Comparison of ENCODE assay signal across 20 cellular contexts in genomic region chr10:14581553-14581952, GRCh38.
DNase-seq lines count a peak whose midpoint lies in the region; ATAC-seq and TF ChIP-seq lines count a peak whose summit lies in the region.
"Had no signal": no experiment of that assay in that cellular context is flagged by ENCODE, and none has a peak within 500 bp of the region (broad histone marks: within the 10 kb centered on the region; RNA-seq: fewer than 3 reads in every experiment).

No MANE protein-coding gene starts in this region.

- H3K36me3 ChIP-seq in GM23248 (ENCODE audit: low read depth), result no peaks in the 10 kb centered on the region
- H3K36me3 ChIP-seq: heart left ventricle, left ventricle myocardium inferior had no signal

- no peaks in the 10 kb centered on the region for H3K27me3 Mint-ChIP-seq in activated CD4-positive, alpha-beta T cell treated with anti-CD3 and anti-CD28 coated beads, Interleukin-2, amount 10 ng/mL, durations not matched to agents 24 days and 14 days
- no peaks in the 10 kb centered on the region for H3K27me3 Mint-ChIP-seq in T-cell
- peaks cover 6% of the 10 kb centered on the region for H3K27me3 Mint-ChIP-seq in endothelial cell (ENCODE audit: unreplicated experiment)
- no peaks in the 10 kb centered on the region for H3K27me3 Mint-ChIP-seq in stimulated activated naive B cell treated with anti-CD40 and anti-IgM and Interleukin-4, amounts not matched to agents 10 μg/mL and 1 μg/mL and 100 μg/mL, for 72 hours

- ATAC-seq in T-cell (replicated peaks in 1 of 4), result no peak
- ATAC-seq in stimulated activated naive B cell treated with anti-CD40 and anti-IgM and Interleukin-4, amounts not matched to agents 10 μg/mL and 1 μg/mL and 100 μg/mL, for 72 hours (replicated peaks), result no peak
- no peak for ATAC-seq in GM18907 (IDR thresholded peaks at IDR 0.05; ENCODE audit: unreplicated experiment)
- ATAC-seq: heart left ventricle, PC-3 had no signal

- no peak for TF ChIP-seq CTCF in endothelial cell (IDR thresholded peaks at IDR 0.05; ENCODE audit: unreplicated experiment)

- H3K79me2 ChIP-seq in GM23248 (ENCODE audit: insufficient read depth), result peaks cover 22% of the 10 kb centered on the region

- no peak overlapping the region for H2AFZ ChIP-seq in GM23248

- H3K4me3 Mint-ChIP-seq in activated CD4-positive, alpha-beta T cell treated with anti-CD3 and anti-CD28 coated beads, Interleukin-2, amount 10 ng/mL, durations not matched to agents 24 days and 14 days, result no peak overlapping the region
- peak overlapping the region in 1 of 3 donors; percentile 61 for H3K4me3 Mint-ChIP-seq in T-cell
- no peak overlapping the region for H3K4me3 Mint-ChIP-seq in endothelial cell (ENCODE audit: unreplicated experiment)
- no peak overlapping the region for H3K4me3 Mint-ChIP-seq in stimulated activated naive B cell treated with anti-CD40 and anti-IgM and Interleukin-4, amounts not matched to agents 10 μg/mL and 1 μg/mL and 100 μg/mL, for 72 hours

- H3K4me1 Mint-ChIP-seq in activated CD4-positive, alpha-beta T cell treated with anti-CD3 and anti-CD28 coated beads, Interleukin-2, amount 10 ng/mL, durations not matched to agents 24 days and 14 days, result peaks cover 57% of the 10 kb centered on the region
- peaks cover 94 to 97% (median 94%) of the 10 kb centered on the region in 3 donors for H3K4me1 Mint-ChIP-seq in T-cell
- peaks cover 77% of the 10 kb centered on the region for H3K4me1 Mint-ChIP-seq in endothelial cell (ENCODE audit: unreplicated experiment)
- H3K4me1 Mint-ChIP-seq in stimulated activated naive B cell treated with anti-CD40 and anti-IgM and Interleukin-4, amounts not matched to agents 10 μg/mL and 1 μg/mL and 100 μg/mL, for 72 hours, result peaks cover 53 to 86% of the 10 kb centered on the region in 2 donors

- DNase-seq in activated CD4-positive, alpha-beta T cell treated with anti-CD3 and anti-CD28 coated beads, Interleukin-2, amount 10 ng/mL, durations not matched to agents 24 days and 14 days, result no peak
- no peak for DNase-seq in activated CD4-positive, alpha-beta T cell treated with anti-CD3 and anti-CD28 coated beads, Interleukin-2, amount 50 U/mL, for 48 hours
- DNase-seq in T-cell (no peak), endothelial cell (ENCODE audit: low spot score) (no peak), EL (no peak), GM23248 (no peak)
- DNase-seq in stimulated activated naive B cell treated with anti-CD40 and anti-IgM and Interleukin-4, amounts not matched to agents 10 μg/mL and 1 μg/mL and 100 μg/mL, for 72 hours, result no peak
- DNase-seq: activated CD4-positive, alpha-beta T cell treated with anti-CD3 and anti-CD28 coated beads, Interleukin-2, amount 50 U/mL, for 1 hour; activated naive CD4-positive, alpha-beta T cell treated with anti-CD3 and anti-CD28 coated beads, Interleukin-2, amount 50 U/mL, for 16 hours; activated T-cell treated with anti-CD3 and anti-CD28 coated beads for 4 hours; GOT3; heart left ventricle; left ventricle myocardium inferior; NCI-H1694 treated with DMSO at 0.1 percent for 48 hours; NCI-H748 treated with DMSO at 0.1 percent for 48 hours; SHP77 treated with DMSO at 0.1 percent for 48 hours; stimulated activated CD4-positive, alpha-beta T cell treated with anti-CD3 and anti-CD28 coated beads, Interleukin-4, amount 100 ng/mL, for 1 hour had no signal

- CTCF ChIA-PET in T-cell (lab: Charles Lee), result interaction anchor here in 1 of 2 donors (0.5 kb wide), 1 partner anchor 11 kb away, joined by 4 read pairs; no protein-coding TSS in a partner anchor

- no peaks in the 10 kb centered on the region; the same call in 1 of the 2 replicates for H3K4me1 ChIP-seq in GM23248 (ENCODE audit: insufficient read depth)

- H3K4me3 ChIP-seq in GM23248, result no peak overlapping the region
- H3K4me3 ChIP-seq: heart left ventricle, left ventricle myocardium inferior, smooth muscle cell had no signal

- no peaks in the 10 kb centered on the region for H3F3A ChIP-seq in GM23248 (ENCODE audit: insufficient read depth)

- H3K36me3 Mint-ChIP-seq in activated CD4-positive, alpha-beta T cell treated with anti-CD3 and anti-CD28 coated beads, Interleukin-2, amount 10 ng/mL, durations not matched to agents 24 days and 14 days (ENCODE audit: low read depth), result peaks cover 41% of the 10 kb centered on the region
- H3K36me3 Mint-ChIP-seq in T-cell (peaks cover 30% of the 10 kb centered on the region), endothelial cell (ENCODE audit: low read depth, unreplicated experiment) (peaks cover 27% of the 10 kb centered on the region)
- H3K36me3 Mint-ChIP-seq in stimulated activated naive B cell treated with anti-CD40 and anti-IgM and Interleukin-4, amounts not matched to agents 10 μg/mL and 1 μg/mL and 100 μg/mL, for 72 hours, result peaks cover 29 to 40% of the 10 kb centered on the region in 2 donors

- no peaks in the 10 kb centered on the region for H3K27me3 ChIP-seq in GM23248 (replicated peaks; ENCODE audit: insufficient read depth)
- H3K27me3 ChIP-seq: heart left ventricle had no signal

- no peak overlapping the region for H3K9ac ChIP-seq in GM23248

- no peaks in the 10 kb centered on the region for H3K9me2 ChIP-seq in GM23248 (ENCODE audit: insufficient read depth)

- in situ Hi-C loops in GM23248 (cut with MboI), result no loop called here

- H3K27ac Mint-ChIP-seq in activated CD4-positive, alpha-beta T cell treated with anti-CD3 and anti-CD28 coated beads, Interleukin-2, amount 10 ng/mL, durations not matched to agents 24 days and 14 days, result peak overlapping the region; percentile 20
- H3K27ac Mint-ChIP-seq in T-cell, result peak overlapping the region; percentile 93 to 94
- peak overlapping the region; percentile 52 for H3K27ac Mint-ChIP-seq in endothelial cell (ENCODE audit: unreplicated experiment)
- peak overlapping the region; percentile 16 for H3K27ac Mint-ChIP-seq in stimulated activated naive B cell treated with anti-CD40 and anti-IgM and Interleukin-4, amounts not matched to agents 10 μg/mL and 1 μg/mL and 100 μg/mL, for 72 hours

- POLR2A ChIA-PET in T-cell (lab: Charles Lee), result interaction anchor here in 1 of 2 donors (0.9 kb wide), 1 partner anchor 12 kb away, joined by 6 read pairs; no protein-coding TSS in a partner anchor

- no peaks in the 10 kb centered on the region for H4K20me1 ChIP-seq in GM23248 (ENCODE audit: insufficient read depth)

- no peaks in the 10 kb centered on the region for H3K9me3 Mint-ChIP-seq in activated CD4-positive, alpha-beta T cell treated with anti-CD3 and anti-CD28 coated beads, Interleukin-2, amount 10 ng/mL, durations not matched to agents 24 days and 14 days
- H3K9me3 Mint-ChIP-seq in T-cell, result no peaks in the 10 kb centered on the region
- H3K9me3 Mint-ChIP-seq in endothelial cell (ENCODE audit: unreplicated experiment), result no peaks in the 10 kb centered on the region
- H3K9me3 Mint-ChIP-seq in stimulated activated naive B cell treated with anti-CD40 and anti-IgM and Interleukin-4, amounts not matched to agents 10 μg/mL and 1 μg/mL and 100 μg/mL, for 72 hours, result no peaks in the 10 kb centered on the region

- H3K4me2 ChIP-seq in GM23248 (ENCODE audit: unreplicated experiment), result no peak overlapping the region
- H3K4me2 ChIP-seq: smooth muscle cell had no signal

- WGBS in GM23248 (ENCODE audit: low coverage in 1 of 2, low lambda C conversion rate in 2 of 2, missing lambda C conversion rate in 2 of 2), 2 experiments, result 98 to 100% methylated on average over 6 of the region's 6 CpGs

- no peaks in the 10 kb centered on the region for H3K9me3 ChIP-seq in GM23248 (ENCODE audit: low read depth)
- H3K9me3 ChIP-seq: heart left ventricle, left ventricle myocardium inferior had no signal

- H3K27ac ChIP-seq in GM23248, result no peak overlapping the region
- H3K27ac ChIP-seq: heart left ventricle, left ventricle myocardium inferior had no signal

- intact Hi-C loops in activated CD4-positive, alpha-beta T cell treated with anti-CD3 and anti-CD28 coated beads, Interleukin-2, amount 10 ng/mL, durations not matched to agents 24 days and 14 days (cut with micrococcal nuclease), result no loop called here

Comparison
In these comparisons a context has a peak if more than half of its experiments do, and no peak if none do; other contexts are left out.
1. H3K27ac Mint-ChIP-seq: peak in every context shown above with its lines; median percentile 94 in T-cell; 52 in endothelial cell; 20 in activated CD4-positive, alpha-beta T cell treated with anti-CD3 and anti-CD28 coated beads, Interleukin-2, amount 10 ng/mL, durations not matched to agents 24 days and 14 days; 16 in stimulated activated naive B cell treated with anti-CD40 and anti-IgM and Interleukin-4, amounts not matched to agents 10 μg/mL and 1 μg/mL and 100 μg/mL, for 72 hours.